ENCODE assay signal across 17 cellular contexts in genomic region chr2:33521791-33522281, GRCh38. TPM values are rescaled to one million over a fixed set of nuclear protein-coding genes. Genes with fewer than 3 reads are reported as not detected.
DNase-seq lines count a peak whose midpoint lies in the region; ATAC-seq and TF ChIP-seq lines count a peak whose summit lies in the region.
"Had no signal": no experiment of that assay in that cellular context is flagged by ENCODE, and none has a peak within 500 bp of the region (broad histone marks: within the 10 kb centered on the region; RNA-seq: fewer than 3 reads in every experiment).

No MANE protein-coding gene starts in this region.

- no peak overlapping the region for H3K4me3 ChIP-seq in esophagus muscularis mucosa
- H3K4me3 ChIP-seq: breast epithelium, SK-N-MC, suprapubic skin had no signal

- H3K4me1 ChIP-seq in esophagus muscularis mucosa: peaks cover 14 to 25% (median 15%) of the 10 kb centered on the region in 4 donors
- H3K4me1 ChIP-seq: breast epithelium, parathyroid adenoma had no signal

- DNase-seq in Right ventricle myocardium inferior (ENCODE audit: missing footprints) (no peak), cardiac septum (ENCODE audit: low spot score) (no peak), esophagus muscularis mucosa (ENCODE audit: extremely low spot score) (peak; percentile 86), medulla oblongata (ENCODE audit: extremely low spot score) (peak; percentile 66)
- no peak for DNase-seq in stimulated activated naive CD8-positive, alpha-beta T cell treated with anti-CD3 and anti-CD28 coated beads, Interleukin-15, Interleukin-2, amounts not matched to agents 100 U/mL and 50 U/mL, for 24 hours
- no peak for DNase-seq in stimulated activated naive CD4-positive, alpha-beta T cell (lab: John Stamatoyannopoulos, UW)
- DNase-seq: activated CD4-positive, alpha-beta T cell treated with anti-CD3 and anti-CD28 coated beads for 1 hour; activated T-cell treated with anti-CD3 and anti-CD28 coated beads, Interleukin-2, amount 50 U/mL, for 48 hours; DND-41; NCI-H526 had no signal

- ATAC-seq in Right ventricle myocardium inferior: peak; percentile 89
- ATAC-seq in stimulated activated naive CD8-positive, alpha-beta T cell treated with anti-CD3 and anti-CD28 coated beads, Interleukin-15, Interleukin-2, amounts not matched to agents 100 U/mL and 50 U/mL, for 24 hours: no peak
- ATAC-seq in HG03025 (IDR thresholded peaks at IDR 0.05; ENCODE audit: low FRiP score, unreplicated experiment): no peak
- ATAC-seq in HG02610 (IDR thresholded peaks at IDR 0.05; ENCODE audit: unreplicated experiment): no peak

- 41% methylated on average over 1 of the region's 1 CpG for WGBS in esophagus muscularis mucosa

- no peaks in the 10 kb centered on the region for H3K9me3 ChIP-seq in esophagus muscularis mucosa
- H3K9me3 ChIP-seq: breast epithelium, suprapubic skin had no signal

- H3K27ac ChIP-seq in esophagus muscularis mucosa (replicated peaks in 1 of 4): peak overlapping the region; percentile 22 to 46 (median 38)
- H3K27ac ChIP-seq: HL-60, parathyroid adenoma, SK-N-MC had no signal

- no peak for TF ChIP-seq CTCF in esophagus muscularis mucosa (IDR thresholded peaks at IDR 0.05)

- peaks cover 0 to 34% (median 0%) of the 10 kb centered on the region in 4 donors for H3K36me3 ChIP-seq in esophagus muscularis mucosa
- H3K36me3 ChIP-seq: breast epithelium, suprapubic skin had no signal

- no peaks in the 10 kb centered on the region for H3K27me3 ChIP-seq in esophagus muscularis mucosa
- H3K27me3 ChIP-seq: breast epithelium, suprapubic skin had no signal

- no peak for TF ChIP-seq POLR2A in esophagus muscularis mucosa (IDR thresholded peaks at IDR 0.05; ENCODE audit: low read depth)

- intact Hi-C loops in Right ventricle myocardium inferior (cut with DNase I) (no loop called here), cardiac septum (cut with DNase I) (no loop called here), esophagus muscularis mucosa (cut with DNase I) (no loop called here)

- TF ChIP-seq EP300 in esophagus muscularis mucosa (IDR thresholded peaks at IDR 0.05): no peak

RNA-seq across cellular contexts. Expression of gene RASGRP3, which starts 45.4 kb away (rescaled TPM):
- 55.7 TPM for total RNA-seq in Right ventricle myocardium inferior
- total RNA-seq in cardiac septum: 49.4 TPM
- 10 to 100 TPM in 1 of 4 donors, 1 to 10 TPM in 3; 3.7 to 10.6 (median 6.7) TPM for total RNA-seq in esophagus muscularis mucosa

Comparison
In these comparisons a context has a peak if more than half of its experiments do, and no peak if none do; other contexts are left out.
1. DNase-seq: peak in esophagus muscularis mucosa (single experiment) and medulla oblongata (single experiment); none in Right ventricle myocardium inferior (single experiment), cardiac septum (single experiment), stimulated activated naive CD8-positive, alpha-beta T cell treated with anti-CD3 and anti-CD28 coated beads, Interleukin-15, Interleukin-2, amounts not matched to agents 100 U/mL and 50 U/mL, for 24 hours (single experiment) and stimulated activated naive CD4-positive, alpha-beta T cell (0 of 6).